In genomic region chr16:30761928-30762902, GRCh38 we compare ENCODE assay signal across 8 cellular contexts. TPM values are rescaled to one million over a fixed set of nuclear protein-coding genes. Genes with fewer than 3 reads are reported as not detected.
A peak's percentile ranks its signal among the peaks of the same experiment; 100 is the strongest.
DNase-seq lines count a peak whose midpoint lies in the region; ATAC-seq and TF ChIP-seq lines count a peak whose summit lies in the region.

TSS of gene CFAP119 (minus strand) at chr16:30762062. CDS start at chr16:30761748, 314 bp downstream.
TSS of gene RNF40 (plus strand) at chr16:30762322. CDS start at chr16:30762546, 224 bp downstream.

- H3K4me3 Mint-ChIP-seq in activated B cell treated with CpG ODN at 0.5 μM for 24 hours, result peak within 1 kb of the TSS; percentile 93

- DNase-seq in AG09309 (ENCODE audit: low read depth) (peak; percentile 88), NCI-H226 (peak; percentile 95), activated B cell treated with CpG ODN at 0.5 μM for 24 hours (peak; percentile 94), caudate nucleus (lab: John Stamatoyannopoulos, UW) (peak; percentile 82 to 98 (median 94)), inferior parietal cortex (ENCODE audit: extremely low spot score) (peak; percentile 98), smooth muscle cell of the brain vasculature (ENCODE audit: low read depth, low spot score) (peak; percentile 96)

- intact Hi-C loops in activated B cell treated with CpG ODN at 0.5 μM for 24 hours (cut with micrococcal nuclease), result loop anchor here (1.0 to 5.0 kb wide), 8 partner anchors 14 to 160 kb away; partner anchors contain the start of genes BCL7C, FBRS, PHKG2 and PRR14

- POLR2A ChIA-PET in activated B cell treated with CpG ODN at 0.5 μM for 24 hours (lab: Charles Lee), result interaction anchor here (0.6 to 3.6 kb wide), 2 partner anchors 14 to 68 kb away, joined by 5 to 13 read pairs (median 10); partner anchors contain the start of gene PHKG2

- CTCF ChIA-PET in activated B cell treated with CpG ODN at 0.5 μM for 24 hours (lab: Charles Lee), result no interaction called here

- peaks cover 61% of the 10 kb centered on the region for H3K36me3 Mint-ChIP-seq in activated B cell treated with CpG ODN at 0.5 μM for 24 hours (ENCODE audit: low read depth)

- no peaks in the 10 kb centered on the region for H3K9me3 Mint-ChIP-seq in activated B cell treated with CpG ODN at 0.5 μM for 24 hours

- ATAC-seq in GM19023 (IDR thresholded peaks at IDR 0.05; ENCODE audit: unreplicated experiment) (peak; percentile 84), HG03196 (IDR thresholded peaks at IDR 0.05; ENCODE audit: unreplicated experiment) (peak; percentile 84), activated B cell treated with CpG ODN at 0.5 μM for 24 hours (ENCODE audit: low read depth) (peak; percentile 89)

- no peaks in the 10 kb centered on the region for H3K27me3 Mint-ChIP-seq in activated B cell treated with CpG ODN at 0.5 μM for 24 hours

- H3K4me1 Mint-ChIP-seq in activated B cell treated with CpG ODN at 0.5 μM for 24 hours, result peaks cover 42% of the 10 kb centered on the region

- peak within 1 kb of the TSS; percentile 94 for H3K4me3 ChIP-seq in AG09309 (ENCODE audit: control insufficient read depth, low read depth, low read length)

- peak within 1 kb of the TSS; percentile 81 for H3K27ac ChIP-seq in caudate nucleus (ENCODE audit: low read depth, low read length)

- TF ChIP-seq CTCF in AG09309 (IDR thresholded peaks at IDR 0.05; ENCODE audit: control insufficient read depth, insufficient read depth, low read depth, low read length, missing control alignments), result no peak
- TF ChIP-seq CTCF in activated B cell treated with CpG ODN at 0.5 μM for 24 hours (IDR thresholded peaks at IDR 0.05), result no peak

- H3K27ac Mint-ChIP-seq in activated B cell treated with CpG ODN at 0.5 μM for 24 hours, result peak within 1 kb of the TSS; percentile 87

RNA-seq across cellular contexts. Expression of gene CFAP119, which starts in this region (rescaled TPM):
- 6.2 and 8.8 TPM in 2 replicates for total RNA-seq in activated B cell treated with CpG ODN at 0.5 μM for 24 hours

RNA-seq across cellular contexts. Expression of gene RNF40, which starts in this region (rescaled TPM):
- total RNA-seq in activated B cell treated with CpG ODN at 0.5 μM for 24 hours, result 99.6 and 117 TPM in 2 replicates

Comparison
In these comparisons a context has a peak if more than half of its experiments do, and no peak if none do; other contexts are left out.
1. Peak in every context shown above with its lines: DNase-seq, ATAC-seq, H3K4me3 ChIP-seq and H3K27ac ChIP-seq.